24 cellular contexts compared by ENCODE assay signal in genomic region chr17:8031950-8032349, GRCh38. TPM values are rescaled to one million over a fixed set of nuclear protein-coding genes. Genes with fewer than 3 reads are reported as not detected.
DNase-seq lines count a peak whose midpoint lies in the region; ATAC-seq, FAIRE-seq and TF ChIP-seq lines count a peak whose summit lies in the region.
"Had no signal": no experiment of that assay in that cellular context is flagged by ENCODE, and none has a peak within 500 bp of the region (broad histone marks: within the 10 kb centered on the region; RNA-seq: fewer than 3 reads in every experiment).

No MANE protein-coding gene starts in this region.

- peak; percentile 29 for DNase-seq in DMS53 (lab: John Stamatoyannopoulos, UW)
- DNase-seq in DMS53 treated with DMSO at 0.1 percent for 48 hours (lab: John Stamatoyannopoulos, UW; ENCODE audit: unreplicated experiment) = no peak
- no peak for DNase-seq in PC-3
- no peak for DNase-seq in RCC 7860 (ENCODE audit: low spot score)
- DNase-seq in activated T-helper 1 cell treated with anti-CD3 and anti-CD28 coated beads, Interleukin-12 subunit alpha, Interleukin-12 subunit beta, Interleukin-2, Interleukin-4 antibody, amounts not matched to agents 30 ng/mL and 10 ng/mL and 1 ng/mL, durations not matched to agents 14 hours and 24 hours and 36 hours (ENCODE audit: low spot score) = no peak
- DNase-seq: 8988T; ACHN; AML-193; BE2C; Calu3; CD4-positive, alpha-beta memory T cell; COR-L47; DMS79; EL; GDM1; GM23248; H7; HCEC 1CT had no signal

- no peaks in the 10 kb centered on the region for H3K4me1 Mint-ChIP-seq in activated T-helper 1 cell treated with anti-CD3 and anti-CD28 coated beads, Interleukin-12 subunit alpha, Interleukin-12 subunit beta, Interleukin-2, Interleukin-4 antibody, amounts not matched to agents 30 ng/mL and 10 ng/mL and 1 ng/mL, durations not matched to agents 14 hours and 24 hours and 36 hours (ENCODE audit: low read depth)
- H3K4me1 Mint-ChIP-seq: CD4-positive, alpha-beta memory T cell had no signal

- H4K20me1 ChIP-seq in PC-3 (ENCODE audit: low read length) = no peaks in the 10 kb centered on the region
- H4K20me1 ChIP-seq: BLaER1 treated with 17β-estradiol and CSF1 and Interleukin-3, amounts not matched to agents 10 nM and 100 nM had no signal

- H3K27ac ChIP-seq in 22Rv1 (peak overlapping the region; percentile 84), PC-3 (ENCODE audit: low read length) (no peak overlapping the region)
- H3K27ac ChIP-seq: A549; BLaER1 treated with 17β-estradiol and CSF1 and Interleukin-3, amounts not matched to agents 10 nM and 100 nM; GM23248 had no signal

- BruUV-seq in PC-3 (replicated peaks; lab: Mats Ljungman, UMichigan) = no TSS peak

- no peak overlapping the region for H3K4me3 ChIP-seq in PC-3 (ENCODE audit: low read length)
- H3K4me3 ChIP-seq: A549; BLaER1 treated with 17β-estradiol and CSF1 and Interleukin-3, amounts not matched to agents 10 nM and 100 nM; GM12878; GM23248 had no signal

- H3F3A ChIP-seq in PC-3 (ENCODE audit: low read length, unreplicated experiment) = no peaks in the 10 kb centered on the region

- peaks cover 37% of the 10 kb centered on the region for H3K27me3 Mint-ChIP-seq in activated T-helper 1 cell treated with anti-CD3 and anti-CD28 coated beads, Interleukin-12 subunit alpha, Interleukin-12 subunit beta, Interleukin-2, Interleukin-4 antibody, amounts not matched to agents 30 ng/mL and 10 ng/mL and 1 ng/mL, durations not matched to agents 14 hours and 24 hours and 36 hours (ENCODE audit: insufficient read depth)

- POLR2A ChIA-PET in PC-3 (lab: Charles Lee; ENCODE audit: unreplicated experiment) = no interaction called here

- no peaks in the 10 kb centered on the region for H3K79me2 ChIP-seq in PC-3 (ENCODE audit: low read length)

- no peaks in the 10 kb centered on the region for H3K36me3 Mint-ChIP-seq in activated T-helper 1 cell treated with anti-CD3 and anti-CD28 coated beads, Interleukin-12 subunit alpha, Interleukin-12 subunit beta, Interleukin-2, Interleukin-4 antibody, amounts not matched to agents 30 ng/mL and 10 ng/mL and 1 ng/mL, durations not matched to agents 14 hours and 24 hours and 36 hours (ENCODE audit: low read depth)
- H3K36me3 Mint-ChIP-seq: CD4-positive, alpha-beta memory T cell had no signal

- ATAC-seq in PC-3 = 0 out of 2 replicates have a peak, but pooled peaks have one; percentile 39
- ATAC-seq: A549, GM12878 had no signal

- intact Hi-C loops in PC-3 (cut with micrococcal nuclease) = no loop called here
- intact Hi-C loops in activated T-helper 1 cell treated with anti-CD3 and anti-CD28 coated beads, Interleukin-12 subunit alpha, Interleukin-12 subunit beta, Interleukin-2, Interleukin-4 antibody, amounts not matched to agents 30 ng/mL and 10 ng/mL and 1 ng/mL, durations not matched to agents 14 hours and 24 hours and 36 hours (cut with micrococcal nuclease) = no loop called here

- H3K9me3 Mint-ChIP-seq in activated T-helper 1 cell treated with anti-CD3 and anti-CD28 coated beads, Interleukin-12 subunit alpha, Interleukin-12 subunit beta, Interleukin-2, Interleukin-4 antibody, amounts not matched to agents 30 ng/mL and 10 ng/mL and 1 ng/mL, durations not matched to agents 14 hours and 24 hours and 36 hours = no peaks in the 10 kb centered on the region
- H3K9me3 Mint-ChIP-seq: CD4-positive, alpha-beta memory T cell had no signal

- H3K4me3 Mint-ChIP-seq in activated T-helper 1 cell treated with anti-CD3 and anti-CD28 coated beads, Interleukin-12 subunit alpha, Interleukin-12 subunit beta, Interleukin-2, Interleukin-4 antibody, amounts not matched to agents 30 ng/mL and 10 ng/mL and 1 ng/mL, durations not matched to agents 14 hours and 24 hours and 36 hours = no peak overlapping the region

- H3K9me3 ChIP-seq in PC-3 (ENCODE audit: low read length) = no peaks in the 10 kb centered on the region
- H3K9me3 ChIP-seq: BE2C; BLaER1 treated with 17β-estradiol and CSF1 and Interleukin-3, amounts not matched to agents 10 nM and 100 nM had no signal

- no peak overlapping the region for H3K4me2 ChIP-seq in PC-3 (ENCODE audit: low read length)
- H3K4me2 ChIP-seq: A549; BLaER1 treated with 17β-estradiol and CSF1 and Interleukin-3, amounts not matched to agents 10 nM and 100 nM had no signal

- no peak for FAIRE-seq in RCC 7860 (lab: Jason Lieb, UNC)
- FAIRE-seq: A549, GM12878, GM19239, H1 had no signal

- no peak overlapping the region for H3K27ac Mint-ChIP-seq in activated T-helper 1 cell treated with anti-CD3 and anti-CD28 coated beads, Interleukin-12 subunit alpha, Interleukin-12 subunit beta, Interleukin-2, Interleukin-4 antibody, amounts not matched to agents 30 ng/mL and 10 ng/mL and 1 ng/mL, durations not matched to agents 14 hours and 24 hours and 36 hours
- H3K27ac Mint-ChIP-seq: CD4-positive, alpha-beta memory T cell had no signal

- H2AFZ ChIP-seq in PC-3 (ENCODE audit: low read length) = no peak overlapping the region
- H2AFZ ChIP-seq: GM23248 had no signal

- peaks cover 31% of the 10 kb centered on the region for H3K4me1 ChIP-seq in PC-3 (ENCODE audit: insufficient read depth, low read length)
- H3K4me1 ChIP-seq: BE2C had no signal

- no peak overlapping the region for H3K9ac ChIP-seq in PC-3 (ENCODE audit: low read length)
- H3K9ac ChIP-seq: BLaER1 treated with 17β-estradiol and CSF1 and Interleukin-3, amounts not matched to agents 10 nM and 100 nM; GM23248 had no signal

- H3K27me3 ChIP-seq in PC-3 (ENCODE audit: low read length) = no peaks in the 10 kb centered on the region
- H3K27me3 ChIP-seq: BE2C; BLaER1 treated with 17β-estradiol and CSF1 and Interleukin-3, amounts not matched to agents 10 nM and 100 nM had no signal

- CTCF ChIA-PET in PC-3 (lab: Charles Lee) = interaction anchor here (1.6 kb wide), 1 partner anchor 14 kb away, joined by 4 read pairs; no protein-coding TSS in a partner anchor

- no peaks in the 10 kb centered on the region for H3K9me2 ChIP-seq in PC-3 (replicated peaks; ENCODE audit: low read length)

- TF ChIP-seq CTCF in 22Rv1 (IDR thresholded peaks at IDR 0.05) (no peak), PC-3 (conservative IDR thresholded peaks at IDR 0.05; ENCODE audit: low read depth, low read length) (no peak)

- H3K36me3 ChIP-seq in PC-3 (ENCODE audit: low read depth, low read length) = no peaks in the 10 kb centered on the region
- H3K36me3 ChIP-seq: BE2C; BLaER1 treated with 17β-estradiol and CSF1 and Interleukin-3, amounts not matched to agents 10 nM and 100 nM had no signal

RNA-seq across cellular contexts. Expression of gene ALOX15B, which starts 6.9 kb away (rescaled TPM):
- total RNA-seq in PC-3 (2014; rRNA removed) = not detected in 2 replicates
- not detected in 2 replicates for total RNA-seq in activated T-helper 1 cell treated with anti-CD3 and anti-CD28 coated beads, Interleukin-12 subunit alpha, Interleukin-12 subunit beta, Interleukin-2, Interleukin-4 antibody, amounts not matched to agents 30 ng/mL and 10 ng/mL and 1 ng/mL, durations not matched to agents 14 hours and 24 hours and 36 hours
- total RNA-seq: Calu3, GM12878, GM23248, H7 had no signal

RNA-seq across cellular contexts. Expression of gene GUCY2D, which starts 29.5 kb away (rescaled TPM):
- 0.12 TPM in 1 of 2 replicates, not detected in the other for total RNA-seq in PC-3 (2014; rRNA removed)
- total RNA-seq in activated T-helper 1 cell treated with anti-CD3 and anti-CD28 coated beads, Interleukin-12 subunit alpha, Interleukin-12 subunit beta, Interleukin-2, Interleukin-4 antibody, amounts not matched to agents 30 ng/mL and 10 ng/mL and 1 ng/mL, durations not matched to agents 14 hours and 24 hours and 36 hours = not detected in 2 replicates
- total RNA-seq: Calu3; CD4-positive, alpha-beta memory T cell; GM12878; H7 had no signal

RNA-seq across cellular contexts. Expression of gene ALOX12B, which starts 55.6 kb away (rescaled TPM):
- 0.55 and 1.2 TPM in 2 replicates for total RNA-seq in PC-3 (2014; rRNA removed)
- 0.51 and 0.78 TPM in 2 replicates for total RNA-seq in activated T-helper 1 cell treated with anti-CD3 and anti-CD28 coated beads, Interleukin-12 subunit alpha, Interleukin-12 subunit beta, Interleukin-2, Interleukin-4 antibody, amounts not matched to agents 30 ng/mL and 10 ng/mL and 1 ng/mL, durations not matched to agents 14 hours and 24 hours and 36 hours
- total RNA-seq: Calu3, GM23248, H1, H7 had no signal
